ENCODE assay signal across 8 cellular contexts in the genomic region with DNA sequence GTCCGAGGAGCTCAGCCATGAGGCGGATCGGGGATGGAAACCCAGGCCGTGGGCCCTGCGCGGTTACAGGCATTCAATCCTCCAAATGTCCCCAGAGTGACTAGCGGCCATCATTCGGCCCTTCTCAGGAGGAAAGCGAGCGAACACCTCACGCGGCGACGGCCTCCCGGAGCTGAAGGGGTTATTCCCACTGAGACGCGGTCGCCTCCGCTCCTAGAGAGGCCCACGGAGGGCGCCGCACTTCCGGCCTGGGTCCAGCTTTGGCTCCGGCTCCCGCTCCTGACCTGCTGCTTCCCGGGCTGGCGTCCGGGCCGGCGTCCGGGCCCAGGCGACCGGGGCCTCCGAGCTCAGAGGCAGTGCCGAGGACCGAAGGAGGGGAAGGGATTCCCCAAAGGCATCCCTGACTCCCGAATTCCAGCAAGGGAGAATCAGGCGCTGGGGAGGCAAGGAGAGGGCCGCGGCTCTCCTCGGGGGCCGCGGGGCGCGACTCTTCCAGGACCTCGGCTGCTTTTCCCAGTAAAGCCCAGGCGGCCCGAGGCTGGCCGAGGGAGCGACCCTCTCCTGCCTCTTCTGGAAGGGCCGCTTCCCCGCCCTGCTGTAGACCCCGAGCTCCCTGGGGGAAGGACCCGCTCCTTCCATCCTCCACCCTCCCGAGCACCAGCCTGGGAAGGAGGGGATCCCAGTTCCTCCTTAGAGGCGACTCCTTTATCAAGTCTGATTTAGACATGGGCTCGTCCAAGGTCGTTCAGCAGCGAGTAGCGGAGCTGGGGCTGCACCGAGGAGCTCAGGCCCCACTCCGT. TPM values are rescaled to one million over a fixed set of nuclear protein-coding genes. Genes with fewer than 3 reads are reported as not detected.
DNase-seq lines count a peak whose midpoint lies in the region; ATAC-seq and TF ChIP-seq lines count a peak whose summit lies in the region.

No MANE protein-coding gene starts in this region.

- WGBS in mesenchymal stem cell, result 5% methylated on average over 62 of the region's 62 CpGs

- H3K27ac ChIP-seq in C4-2B, result peak overlapping the region; percentile 93
- H3K27ac ChIP-seq in HCT116 (ENCODE audit: low read depth, low read length), result peak overlapping the region; percentile 93
- peak overlapping the region; percentile 87 for H3K27ac ChIP-seq in mesenchymal stem cell (ENCODE audit: low read length, poor library complexity, severe bottlenecking)

- peak overlapping the region; percentile 72 to 87 for H3K4me3 ChIP-seq in HCT116 (replicated peaks in 1 of 2; ENCODE audit: low read depth in 1 of 2, low read length in 2 of 2)
- peak overlapping the region; percentile 71 to 84 for H3K4me3 ChIP-seq in mesenchymal stem cell (ENCODE audit: insufficient read depth in 1 of 2, low read depth in 1 of 2, low read length in 2 of 2)

- peak overlapping the region; percentile 94 for H3K4me3 Mint-ChIP-seq in endothelial cell (ENCODE audit: unreplicated experiment)

- H3K4me1 ChIP-seq in HCT116 (ENCODE audit: control insufficient read depth in 1 of 2, insufficient read depth in 2 of 2, low read length in 2 of 2), result peaks cover 8 to 16% of the 10 kb centered on the region in 2 experiments; a peak in 3 of 4 replicates
- H3K4me1 ChIP-seq in mesenchymal stem cell (ENCODE audit: control insufficient read depth, insufficient read depth, low read depth, low read length), result peaks cover 8% of the 10 kb centered on the region

- no peaks in the 10 kb centered on the region for H3K9me2 ChIP-seq in HCT116 (ENCODE audit: insufficient read depth)

- peaks cover 4% of the 10 kb centered on the region for H3K79me1 ChIP-seq in mesenchymal stem cell (replicated peaks; ENCODE audit: low read length, poor library complexity, severe bottlenecking)

- H3K4me1 Mint-ChIP-seq in endothelial cell (ENCODE audit: unreplicated experiment), result peaks cover 12% of the 10 kb centered on the region

- peak overlapping the region; percentile 80 for H4K91ac ChIP-seq in mesenchymal stem cell (ENCODE audit: low read length)

- peak overlapping the region; percentile 68 to 89 for H3K18ac ChIP-seq in mesenchymal stem cell (ENCODE audit: low read depth in 1 of 2, low read length in 2 of 2)

- intact Hi-C loops in HCT116 (cut with micrococcal nuclease), result loop anchor here (1.0 to 5.0 kb wide), 2 partner anchors 18 to 72 kb away; partner anchors contain the start of gene ZNF629

- TF ChIP-seq CTCF in C4-2B (conservative IDR thresholded peaks at IDR 0.05) (no peak), HCT116 (IDR thresholded peaks at IDR 0.05 in 2 of 3, conservative IDR thresholded peaks at IDR 0.05 in 1 of 3; ENCODE audit: borderline replicate concordance in 1 of 3, insufficient read depth in 1 of 3, low read depth in 2 of 3, low read length in 2 of 3) (no peak), endothelial cell (IDR thresholded peaks at IDR 0.05; ENCODE audit: unreplicated experiment) (no peak)

- peaks cover 3% of the 10 kb centered on the region for H3K27me3 Mint-ChIP-seq in endothelial cell (ENCODE audit: unreplicated experiment)

- H2AFZ ChIP-seq in HCT116 (ENCODE audit: low read depth, low read length, poor library complexity, severe bottlenecking) (peak overlapping the region; percentile 72), mesenchymal stem cell (ENCODE audit: low read depth, low read length) (peak overlapping the region; percentile 49)

- DNase-seq in HCT116 (ENCODE audit: low read depth, low spot score), result peak; percentile 56
- peak; percentile 81 for DNase-seq in NCI-H748 (lab: John Stamatoyannopoulos, UW; ENCODE audit: unreplicated experiment)
- DNase-seq in activated CD8-positive, alpha-beta memory T cell treated with anti-CD3 and anti-CD28 coated beads, Interleukin-2, amount 50 U/mL, for 48 hours, result peak; percentile 76
- DNase-seq in endothelial cell (ENCODE audit: low spot score), result peak; percentile 77
- DNase-seq in mesenchymal stem cell, result peak; percentile 84
- peak; percentile 16 to 20 for DNase-seq in stimulated activated CD8-positive, alpha-beta memory T cell treated with anti-CD3 and anti-CD28 coated beads, Interleukin-2, amount 100 ng/mL, for 1 hour (ENCODE audit: low read depth in 2 of 2)

- peak overlapping the region; percentile 83 to 94 for H3K4ac ChIP-seq in mesenchymal stem cell (ENCODE audit: low read depth in 1 of 2, low read length in 2 of 2)

- peak overlapping the region in 1 of 2 experiments; percentile 58 for H3K14ac ChIP-seq in mesenchymal stem cell (ENCODE audit: low read length in 2 of 2)

- no peaks in the 10 kb centered on the region for H3K9me3 Mint-ChIP-seq in endothelial cell (ENCODE audit: unreplicated experiment)

- no peaks in the 10 kb centered on the region for H4K20me1 ChIP-seq in HCT116 (ENCODE audit: insufficient read depth)

- peak; percentile 91 for TF ChIP-seq POLR2A in HCT116 (IDR thresholded peaks at IDR 0.05; ENCODE audit: borderline replicate concordance, extremely low read depth, insufficient read depth, insufficient read length)

- H3K23ac ChIP-seq in mesenchymal stem cell (ENCODE audit: low read length in 2 of 2), result peak overlapping the region; percentile 28 to 90

- no peaks in the 10 kb centered on the region for H3K79me2 ChIP-seq in HCT116 (ENCODE audit: insufficient read depth, low read length)

- peak overlapping the region; percentile 46 for H2BK5ac ChIP-seq in mesenchymal stem cell (ENCODE audit: low read depth, low read length, poor library complexity, severe bottlenecking)

- H3K27ac Mint-ChIP-seq in endothelial cell (ENCODE audit: unreplicated experiment), result no peak overlapping the region

- H2AK5ac ChIP-seq in mesenchymal stem cell (ENCODE audit: low read length, severe bottlenecking), result no peak overlapping the region

- H3K27me3 ChIP-seq in HCT116 (ENCODE audit: insufficient read depth, low read length) (no peaks in the 10 kb centered on the region), mesenchymal stem cell (ENCODE audit: control insufficient read depth in 1 of 2, insufficient read depth in 1 of 2, low read length in 2 of 2) (no peaks in the 10 kb centered on the region)

- H2BK120ac ChIP-seq in mesenchymal stem cell (ENCODE audit: low read depth, low read length), result peak overlapping the region; percentile 73

- RAD21 ChIA-PET in HCT116 (lab: Charles Lee; ENCODE audit: low non-redundant PET in 1 of 2, low total read pairs in 2 of 2, uncharacterized antibody in 2 of 2, unreplicated experiment in 2 of 2), result interaction anchor here (0.6 to 1.2 kb wide), 3 partner anchors 15 to 147 kb away, joined by 3 to 4 read pairs (median 3); partner anchors contain the start of genes FBRS (in 1 of the 2) and ZNF629 (in 1 of the 2)

- peak overlapping the region; percentile 99 for H2BK15ac ChIP-seq in mesenchymal stem cell (ENCODE audit: low read depth, poor library complexity, severe bottlenecking)

- no peaks in the 10 kb centered on the region for H3K36me3 Mint-ChIP-seq in endothelial cell (ENCODE audit: low read depth, unreplicated experiment)

- H3K36me3 ChIP-seq in HCT116 (ENCODE audit: control insufficient read depth in 1 of 2, insufficient read depth in 2 of 2, low read length in 2 of 2) (no peaks in the 10 kb centered on the region), mesenchymal stem cell (ENCODE audit: control insufficient read depth in 1 of 2, insufficient read depth in 2 of 2, low read depth in 1 of 2, low read length in 2 of 2) (no peaks in the 10 kb centered on the region)

- H3K4me2 ChIP-seq in HCT116 (ENCODE audit: low read length) (peak overlapping the region; percentile 89), mesenchymal stem cell (ENCODE audit: low read length, poor library complexity, severe bottlenecking) (peak overlapping the region; percentile 86)

- CTCF ChIA-PET in HCT116 (lab: Charles Lee), result interaction anchor here (0.7 to 2.7 kb wide), 4 partner anchors 8 to 39 kb away, joined by 3 to 27 read pairs (median 7); partner anchors contain the start of gene ZNF629

- TF ChIP-seq RAD21 in HCT116 (IDR thresholded peaks at IDR 0.05; ENCODE audit: low read depth), result no peak; the same call in 1 of the 2 replicates

- H3K9ac ChIP-seq in HCT116 (ENCODE audit: low read length), result peak overlapping the region; percentile 93
- H3K9ac ChIP-seq in mesenchymal stem cell (ENCODE audit: low read length), result peak overlapping the region; percentile 90

- peak overlapping the region in 1 of 2 experiments; percentile 49 for H2BK12ac ChIP-seq in mesenchymal stem cell (ENCODE audit: low read length in 2 of 2)

- peak overlapping the region; percentile 100 for H4K8ac ChIP-seq in mesenchymal stem cell (ENCODE audit: low read length)

- POLR2A ChIA-PET in HCT116 (lab: Charles Lee), result interaction anchor here (0.7 to 2.0 kb wide), 14 partner anchors 9 to 147 kb away, joined by 3 to 23 read pairs (median 4); partner anchors contain the start of genes CTF1, PHKG2 and ZNF629

- ATAC-seq in HCT116 (peak; percentile 92), HG03571 (IDR thresholded peaks at IDR 0.05; ENCODE audit: unreplicated experiment) (no peak)

- no TSS peak for BruUV-seq in HCT116 (replicated peaks; lab: Mats Ljungman, UMichigan)

- no peaks in the 10 kb centered on the region for H3K9me3 ChIP-seq in HCT116 (ENCODE audit: control insufficient read depth in 1 of 2, insufficient read depth in 1 of 2, low read depth in 1 of 2, low read length in 2 of 2)
- no peaks in the 10 kb centered on the region for H3K9me3 ChIP-seq in mesenchymal stem cell (ENCODE audit: control insufficient read depth, low read length)

TF ChIP-seq in HCT116, 20 proteins besides CTCF, POLR2A, EP300 and RAD21 (continues in another document):
- TF ChIP-seq CEBPB (IDR thresholded peaks at IDR 0.05; ENCODE audit: low read depth) (no peak), EZH2phosphoT487 (IDR thresholded peaks at IDR 0.05; ENCODE audit: borderline replicate concordance) (no peak), TCF7L2 (IDR thresholded peaks at IDR 0.05; ENCODE audit: borderline replicate concordance, extremely low read depth, insufficient read depth, insufficient read length) (peak; percentile 50), SP1 (IDR thresholded peaks at IDR 0.05; ENCODE audit: low read depth) (peak; percentile 72)

RNA-seq across cellular contexts. Expression of gene ZNF629, which starts 18.6 kb away (rescaled TPM):
- total RNA-seq in HCT116 (2021; ENCODE audit: unreplicated experiment) (18.4 TPM), endothelial cell (ENCODE audit: unreplicated experiment) (29.7 TPM)
- 7.7 and 10.2 TPM in 2 replicates for polyA plus RNA-seq in HCT116 (2012)
- 13.8 TPM for polyA plus RNA-seq in mesenchymal stem cell (2013, experiment 1 of 2)
- polyA plus RNA-seq in mesenchymal stem cell (2013, experiment 2 of 2), result 13.2 TPM

RNA-seq across cellular contexts. Expression of gene RNF40, which starts 43.4 kb away (rescaled TPM):
- total RNA-seq in HCT116 (2021; ENCODE audit: unreplicated experiment), result 90.3 TPM
- 58.1 and 67.6 TPM in 2 replicates for polyA plus RNA-seq in HCT116 (2012)
- total RNA-seq in endothelial cell (ENCODE audit: unreplicated experiment), result 108 TPM
- 48.5 TPM for polyA plus RNA-seq in mesenchymal stem cell (2013, experiment 1 of 2)
- polyA plus RNA-seq in mesenchymal stem cell (2013, experiment 2 of 2), result 47.8 TPM

RNA-seq across cellular contexts. Expression of gene CFAP119, which starts 43.7 kb away (rescaled TPM):
- total RNA-seq in HCT116 (2021; ENCODE audit: unreplicated experiment), result 12.6 TPM
- 8.8 and 10.3 TPM in 2 replicates for polyA plus RNA-seq in HCT116 (2012)
- 5.2 TPM for total RNA-seq in endothelial cell (ENCODE audit: unreplicated experiment)
- polyA plus RNA-seq in mesenchymal stem cell (2013, experiment 1 of 2), result 4.8 TPM
- polyA plus RNA-seq in mesenchymal stem cell (2013, experiment 2 of 2), result 4.8 TPM

RNA-seq across cellular contexts. Expression of gene PHKG2, which starts 57.3 kb away (rescaled TPM):
- 32.6 TPM for total RNA-seq in HCT116 (2021; ENCODE audit: unreplicated experiment)
- 26.1 and 28.6 TPM in 2 replicates for polyA plus RNA-seq in HCT116 (2012)
- total RNA-seq in endothelial cell (ENCODE audit: unreplicated experiment), result 27.5 TPM
- polyA plus RNA-seq in mesenchymal stem cell (2013, experiment 1 of 2), result 22.5 TPM
- 21.9 TPM for polyA plus RNA-seq in mesenchymal stem cell (2013, experiment 2 of 2)

Comparison
In these comparisons a context has a peak if more than half of its experiments do, and no peak if none do; other contexts are left out.
1. DNase-seq: peak in every context shown above with its lines; median percentile 84 in mesenchymal stem cell; 81 in NCI-H748; 77 in endothelial cell; 76 in activated CD8-positive, alpha-beta memory T cell treated with anti-CD3 and anti-CD28 coated beads, Interleukin-2, amount 50 U/mL, for 48 hours; 56 in HCT116; 18 in stimulated activated CD8-positive, alpha-beta memory T cell treated with anti-CD3 and anti-CD28 coated beads, Interleukin-2, amount 100 ng/mL, for 1 hour.